8 cellular contexts compared by ENCODE assay signal in the genomic region with DNA sequence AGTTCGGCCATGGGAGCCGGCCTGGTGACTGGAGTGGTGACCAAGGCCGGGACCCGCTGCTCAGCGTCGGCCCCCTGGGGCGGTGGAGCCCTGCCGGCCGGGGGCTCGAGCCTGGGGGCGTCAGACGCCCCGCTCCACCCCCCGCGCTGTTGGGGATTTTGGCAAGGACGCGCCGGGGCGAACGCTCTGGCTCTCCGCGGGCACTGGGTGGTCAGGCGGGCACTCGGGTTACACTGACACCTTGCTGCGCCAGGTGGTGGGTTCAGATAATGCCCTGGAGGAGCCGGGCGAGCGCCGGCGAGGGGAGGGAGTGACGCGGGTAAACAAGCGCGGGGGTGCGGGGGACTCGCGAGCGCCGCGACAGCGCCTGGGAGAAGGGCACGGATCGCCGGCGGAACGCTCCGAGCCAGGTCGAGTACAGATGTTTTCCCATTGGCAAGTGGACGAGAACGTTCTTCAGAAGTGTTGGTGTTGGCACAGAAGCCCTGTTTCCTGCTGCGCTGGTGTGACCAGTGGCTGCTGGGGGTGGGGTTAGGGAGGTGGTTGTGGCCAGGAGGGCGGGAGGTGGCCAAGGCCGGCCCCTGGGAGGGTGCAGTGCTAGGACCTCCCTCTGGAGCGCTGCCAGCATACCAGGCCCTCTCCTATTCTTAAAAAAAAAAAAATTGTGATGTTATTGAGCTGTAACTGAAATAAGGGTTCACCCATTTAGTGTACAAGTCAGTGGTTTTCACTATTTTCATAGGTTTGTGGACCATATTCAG. TPM values are rescaled to one million over a fixed set of nuclear protein-coding genes. Genes with fewer than 3 reads are reported as not detected.
DNase-seq lines count a peak whose midpoint lies in the region; ATAC-seq and FAIRE-seq lines count a peak whose summit lies in the region.

No MANE protein-coding gene starts in this region.

- FAIRE-seq in endometrium (lab: Jason Lieb, UNC) = peak; percentile 15

- WGBS in mesodermal cell (ENCODE audit: insufficient coverage in 2 of 2), 2 experiments = 0 to 1% methylated on average over 46 to 51 of the region's 54 CpGs

- H3K36me3 ChIP-seq in mesodermal cell (ENCODE audit: control insufficient read depth, insufficient read depth, low read length) = peaks cover 45% of the 10 kb centered on the region

- H3K4me3 ChIP-seq in mesodermal cell (ENCODE audit: extremely low read depth, insufficient read depth, low read length, poor library complexity, severe bottlenecking) = peak overlapping the region; percentile 99

- DNase-seq in CD1c-positive myeloid dendritic cell (ENCODE audit: extremely low spot score) (peak; percentile 89), NOMO-1 (lab: John Stamatoyannopoulos, UW; ENCODE audit: unreplicated experiment in 2 of 2) (peak; percentile 82 to 94)
- DNase-seq in activated CD8-positive, alpha-beta memory T cell treated with anti-CD3 and anti-CD28 coated beads, Interleukin-2, amount 50 U/mL, for 24 hours (ENCODE audit: extremely low read depth) = peak; percentile 59
- DNase-seq in stimulated activated CD8-positive, alpha-beta memory T cell treated with anti-CD3 and anti-CD28 coated beads, Interleukin-15, amount 100 ng/mL, for 1 hour (ENCODE audit: low read depth) = peak; percentile 69

- ATAC-seq in GM19351 (IDR thresholded peaks at IDR 0.05; ENCODE audit: unreplicated experiment) (peak; percentile 53), HG03520 (IDR thresholded peaks at IDR 0.05; ENCODE audit: unreplicated experiment) (peak; percentile 39)

- H3K4me1 ChIP-seq in mesodermal cell (ENCODE audit: control insufficient read depth, insufficient read depth, low read length, poor library complexity, severe bottlenecking) = peaks cover 33% of the 10 kb centered on the region

- H3K27ac ChIP-seq in mesodermal cell (ENCODE audit: low read depth, low read length, severe bottlenecking) = peak overlapping the region; percentile 91

- H3K9me3 ChIP-seq in mesodermal cell (ENCODE audit: control insufficient read depth, low read length) = no peaks in the 10 kb centered on the region

RNA-seq across cellular contexts. Expression of gene SQSTM1, which starts 0.8 kb away (rescaled TPM):
- polyA plus RNA-seq in mesodermal cell (2013, experiment 1 of 2) = 86.4 TPM
- 74.4 TPM for polyA plus RNA-seq in mesodermal cell (2013, experiment 2 of 2)

RNA-seq across cellular contexts. Expression of gene MGAT4B, which starts 14.8 kb away (rescaled TPM):
- 110 TPM for polyA plus RNA-seq in mesodermal cell (2013, experiment 1 of 2)
- polyA plus RNA-seq in mesodermal cell (2013, experiment 2 of 2) = 112 TPM

RNA-seq across cellular contexts. Expression of gene LTC4S, which starts 27.7 kb away (rescaled TPM):
- polyA plus RNA-seq in mesodermal cell (2013, experiment 1 of 2) = 1.3 TPM
- 1.1 TPM for polyA plus RNA-seq in mesodermal cell (2013, experiment 2 of 2)

RNA-seq across cellular contexts. Expression of gene MRNIP, which starts 37.1 kb away (rescaled TPM):
- 28.3 TPM for polyA plus RNA-seq in mesodermal cell (2013, experiment 1 of 2)
- 22.3 TPM for polyA plus RNA-seq in mesodermal cell (2013, experiment 2 of 2)

Comparison
In these comparisons a context has a peak if more than half of its experiments do, and no peak if none do; other contexts are left out.
1. Peak in every context shown above with its lines: DNase-seq, ATAC-seq, H3K4me3 ChIP-seq and H3K27ac ChIP-seq.